Comparison of ENCODE assay signal across 17 cellular contexts in the genomic region with DNA sequence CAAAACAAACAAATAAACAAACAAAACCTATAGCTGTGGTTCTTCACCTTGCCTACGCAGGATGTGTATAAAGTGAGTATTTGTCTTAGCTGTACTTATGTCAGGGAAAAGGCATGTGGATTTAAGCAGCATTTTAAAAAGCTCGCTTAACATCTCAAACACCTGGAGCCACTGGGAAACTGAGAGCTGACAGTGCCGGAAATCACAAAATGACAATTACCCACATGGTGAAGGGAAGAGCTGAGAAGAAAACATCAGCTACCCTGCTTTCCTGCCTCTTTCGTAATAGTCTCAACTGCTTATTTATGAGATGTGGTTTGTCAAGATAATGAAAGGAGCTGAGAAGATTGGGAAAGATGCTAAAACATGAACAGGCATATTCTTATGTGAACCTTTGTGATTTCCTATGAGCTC. TPM values are rescaled to one million over a fixed set of nuclear protein-coding genes. Genes with fewer than 3 reads are reported as not detected.
A peak's percentile ranks its signal among the peaks of the same experiment; 100 is the strongest.
DNase-seq lines count a peak whose midpoint lies in the region; ATAC-seq lines count a peak whose summit lies in the region.
"Had no signal": no experiment of that assay in that cellular context is flagged by ENCODE, and none has a peak within 500 bp of the region (broad histone marks: within the 10 kb centered on the region; RNA-seq: fewer than 3 reads in every experiment).

No MANE protein-coding gene starts in this region.

- H3K4me3 Mint-ChIP-seq in CD4-positive, alpha-beta memory T cell, result peak overlapping the region in 4 of 8 donors; percentile 32 to 69 (median 41)
- H3K4me3 Mint-ChIP-seq in activated T-helper 1 cell treated with anti-CD3 and anti-CD28 coated beads, Interleukin-12 subunit alpha, Interleukin-12 subunit beta, Interleukin-2, Interleukin-4 antibody, amounts not matched to agents 30 ng/mL and 10 ng/mL and 1 ng/mL, durations not matched to agents 14 hours and 24 hours and 36 hours, result peak overlapping the region; percentile 5
- H3K4me3 Mint-ChIP-seq in naive thymus-derived CD8-positive, alpha-beta T cell, result peak overlapping the region in 6 of 10 donors; percentile 32 to 59 (median 44)
- H3K4me3 Mint-ChIP-seq: activated CD8-positive, alpha-beta T cell treated with anti-CD3 and anti-CD28 coated beads, Interleukin-2, amount 10 ng/mL, durations not matched to agents 7 days and 5 days had no signal

- H3K36me3 ChIP-seq in CD4-positive, alpha-beta memory T cell (ENCODE audit: insufficient read depth, low read length), result no peaks in the 10 kb centered on the region
- H3K36me3 ChIP-seq: cardiac muscle cell, sigmoid colon had no signal

- H3K27me3 Mint-ChIP-seq in CD4-positive, alpha-beta memory T cell, result no peaks in the 10 kb centered on the region
- no peaks in the 10 kb centered on the region for H3K27me3 Mint-ChIP-seq in activated T-helper 1 cell treated with anti-CD3 and anti-CD28 coated beads, Interleukin-12 subunit alpha, Interleukin-12 subunit beta, Interleukin-2, Interleukin-4 antibody, amounts not matched to agents 30 ng/mL and 10 ng/mL and 1 ng/mL, durations not matched to agents 14 hours and 24 hours and 36 hours (ENCODE audit: insufficient read depth)
- no peaks in the 10 kb centered on the region for H3K27me3 Mint-ChIP-seq in naive thymus-derived CD8-positive, alpha-beta T cell

- CTCF ChIA-PET in CD4-positive, alpha-beta memory T cell (lab: Charles Lee; ENCODE audit: partially characterized antibody), result interaction anchor here (1.2 to 2.1 kb wide), 7 partner anchors 11 to 48 kb away, joined by 3 to 12 read pairs (median 8); no protein-coding TSS in a partner anchor

- no peak overlapping the region for H3K27ac ChIP-seq in CD4-positive, alpha-beta memory T cell (ENCODE audit: low read depth, low read length)
- H3K27ac ChIP-seq: cardiac muscle cell, sigmoid colon had no signal

- DNase-seq in CD4-positive, alpha-beta memory T cell, result no peak
- DNase-seq in Kasumi-1 (lab: John Stamatoyannopoulos, UW), result peak; percentile 89 to 92
- DNase-seq in activated T-helper 1 cell treated with anti-CD3 and anti-CD28 coated beads, Interleukin-12 subunit alpha, Interleukin-12 subunit beta, Interleukin-2, Interleukin-4 antibody, amounts not matched to agents 30 ng/mL and 10 ng/mL and 1 ng/mL, durations not matched to agents 14 hours and 24 hours and 36 hours (ENCODE audit: low spot score), result no peak
- peak in 1 of 10 donors; percentile 16 for DNase-seq in naive thymus-derived CD8-positive, alpha-beta T cell
- no peak for DNase-seq in cerebellum (ENCODE audit: low spot score)
- DNase-seq: activated CD8-positive, alpha-beta T cell treated with anti-CD3 and anti-CD28 coated beads, Interleukin-2, amount 10 ng/mL, durations not matched to agents 7 days and 5 days; activated effector memory CD4-positive, alpha-beta T cell treated with anti-CD3 and anti-CD28 coated beads, Interleukin-2, amount 50 U/mL, for 16 hours; NCI-H1105 treated with DMSO at 0.1 percent for 48 hours; NCI-H345; sigmoid colon; stimulated activated naive CD4-positive, alpha-beta T cell treated with Interleukin-2 at 50 U/mL for 16 hours had no signal

- peaks cover 0 to 2% (median 0%) of the 10 kb centered on the region in 8 donors for H3K9me3 Mint-ChIP-seq in CD4-positive, alpha-beta memory T cell
- no peaks in the 10 kb centered on the region for H3K9me3 Mint-ChIP-seq in activated T-helper 1 cell treated with anti-CD3 and anti-CD28 coated beads, Interleukin-12 subunit alpha, Interleukin-12 subunit beta, Interleukin-2, Interleukin-4 antibody, amounts not matched to agents 30 ng/mL and 10 ng/mL and 1 ng/mL, durations not matched to agents 14 hours and 24 hours and 36 hours
- peaks cover 0 to 10% (median 0%) of the 10 kb centered on the region in 9 donors for H3K9me3 Mint-ChIP-seq in naive thymus-derived CD8-positive, alpha-beta T cell

- POLR2A ChIA-PET in CD4-positive, alpha-beta memory T cell (lab: Charles Lee; ENCODE audit: partially characterized antibody), result interaction anchor here (0.7 to 1.8 kb wide), 9 partner anchors 9 to 105 kb away, joined by 3 to 15 read pairs (median 4); a partner anchor contains a TSS
- POLR2A ChIA-PET in naive thymus-derived CD8-positive, alpha-beta T cell (lab: Charles Lee), result interaction anchor here (0.7 to 1.9 kb wide), 3 partner anchors 15 to 57 kb away, joined by 3 to 10 read pairs (median 3); no protein-coding TSS in a partner anchor

- peaks cover 18% of the 10 kb centered on the region for H3K4me1 ChIP-seq in CD4-positive, alpha-beta memory T cell (ENCODE audit: insufficient read depth, low read length)
- H3K4me1 ChIP-seq: sigmoid colon had no signal

- H3K36me3 Mint-ChIP-seq in CD4-positive, alpha-beta memory T cell, result no peaks in the 10 kb centered on the region
- H3K36me3 Mint-ChIP-seq in activated T-helper 1 cell treated with anti-CD3 and anti-CD28 coated beads, Interleukin-12 subunit alpha, Interleukin-12 subunit beta, Interleukin-2, Interleukin-4 antibody, amounts not matched to agents 30 ng/mL and 10 ng/mL and 1 ng/mL, durations not matched to agents 14 hours and 24 hours and 36 hours (ENCODE audit: low read depth), result no peaks in the 10 kb centered on the region
- H3K36me3 Mint-ChIP-seq in naive thymus-derived CD8-positive, alpha-beta T cell, result peaks cover 0 to under 1% (median 0%) of the 10 kb centered on the region in 3 donors

- H3K9me3 ChIP-seq in CD4-positive, alpha-beta memory T cell (ENCODE audit: control insufficient read depth in 1 of 2, low read length in 2 of 2), result no peaks in the 10 kb centered on the region
- H3K9me3 ChIP-seq: sigmoid colon had no signal

- H3K4me3 ChIP-seq in CD4-positive, alpha-beta memory T cell (ENCODE audit: low read length in 2 of 2), result no peak overlapping the region
- H3K4me3 ChIP-seq: cardiac muscle cell, sigmoid colon had no signal

- H3K27ac Mint-ChIP-seq in CD4-positive, alpha-beta memory T cell, result peak overlapping the region in 5 of 7 donors; percentile 58 to 80 (median 64)
- H3K27ac Mint-ChIP-seq in activated T-helper 1 cell treated with anti-CD3 and anti-CD28 coated beads, Interleukin-12 subunit alpha, Interleukin-12 subunit beta, Interleukin-2, Interleukin-4 antibody, amounts not matched to agents 30 ng/mL and 10 ng/mL and 1 ng/mL, durations not matched to agents 14 hours and 24 hours and 36 hours, result peak overlapping the region; percentile 40
- peak overlapping the region; percentile 3 to 92 (median 70) for H3K27ac Mint-ChIP-seq in naive thymus-derived CD8-positive, alpha-beta T cell
- H3K27ac Mint-ChIP-seq: activated CD8-positive, alpha-beta T cell treated with anti-CD3 and anti-CD28 coated beads, Interleukin-2, amount 10 ng/mL, durations not matched to agents 7 days and 5 days had no signal

- peak in 1 of 2 donors; percentile 35 for ATAC-seq in naive thymus-derived CD8-positive, alpha-beta T cell
- no peak for ATAC-seq in HG03469 (IDR thresholded peaks at IDR 0.05; ENCODE audit: unreplicated experiment)
- ATAC-seq in HG03045 (IDR thresholded peaks at IDR 0.05; ENCODE audit: unreplicated experiment), result no peak
- ATAC-seq: activated CD8-positive, alpha-beta T cell treated with anti-CD3 and anti-CD28 coated beads, Interleukin-2, amount 10 ng/mL, durations not matched to agents 7 days and 5 days; HCT116 had no signal

- intact Hi-C loops in CD4-positive, alpha-beta memory T cell (cut with micrococcal nuclease), result no loop called here
- intact Hi-C loops in activated T-helper 1 cell treated with anti-CD3 and anti-CD28 coated beads, Interleukin-12 subunit alpha, Interleukin-12 subunit beta, Interleukin-2, Interleukin-4 antibody, amounts not matched to agents 30 ng/mL and 10 ng/mL and 1 ng/mL, durations not matched to agents 14 hours and 24 hours and 36 hours (cut with micrococcal nuclease), result no loop called here

- H3K4me1 Mint-ChIP-seq in CD4-positive, alpha-beta memory T cell, result peaks cover 16 to 54% (median 31%) of the 10 kb centered on the region in 4 donors
- H3K4me1 Mint-ChIP-seq in activated T-helper 1 cell treated with anti-CD3 and anti-CD28 coated beads, Interleukin-12 subunit alpha, Interleukin-12 subunit beta, Interleukin-2, Interleukin-4 antibody, amounts not matched to agents 30 ng/mL and 10 ng/mL and 1 ng/mL, durations not matched to agents 14 hours and 24 hours and 36 hours (ENCODE audit: low read depth), result peaks cover 26% of the 10 kb centered on the region
- H3K4me1 Mint-ChIP-seq in naive thymus-derived CD8-positive, alpha-beta T cell, result peaks cover 13 to 37% (median 24%) of the 10 kb centered on the region in 4 donors

- H3K27me3 ChIP-seq in CD4-positive, alpha-beta memory T cell (ENCODE audit: insufficient read depth, low read length), result no peaks in the 10 kb centered on the region
- H3K27me3 ChIP-seq: cardiac muscle cell, sigmoid colon had no signal

RNA-seq across cellular contexts. Expression of a gene that starts 31.1 kb away (rescaled TPM):
- total RNA-seq in CD4-positive, alpha-beta memory T cell, result not detected
- not detected for polyA plus RNA-seq in CD4-positive, alpha-beta memory T cell
- not detected in 2 replicates for total RNA-seq in activated T-helper 1 cell treated with anti-CD3 and anti-CD28 coated beads, Interleukin-12 subunit alpha, Interleukin-12 subunit beta, Interleukin-2, Interleukin-4 antibody, amounts not matched to agents 30 ng/mL and 10 ng/mL and 1 ng/mL, durations not matched to agents 14 hours and 24 hours and 36 hours
- not detected for total RNA-seq in naive thymus-derived CD8-positive, alpha-beta T cell
- polyA plus RNA-seq in naive thymus-derived CD8-positive, alpha-beta T cell, result not detected
- total RNA-seq in cerebellum, result not detected
- total RNA-seq: activated CD8-positive, alpha-beta T cell treated with anti-CD3 and anti-CD28 coated beads, Interleukin-2, amount 10 ng/mL, durations not matched to agents 7 days and 5 days; cardiac muscle cell; HT1080; sigmoid colon had no signal
- polyA plus RNA-seq: cardiac muscle cell, neural cell, sigmoid colon had no signal

RNA-seq across cellular contexts. Expression of a gene that starts 46.7 kb away (rescaled TPM):
- 10 to 100 TPM; 71.1 to 71.9 TPM for total RNA-seq in CD4-positive, alpha-beta memory T cell
- 100 to 1,000 TPM; 165 to 246 TPM for polyA plus RNA-seq in CD4-positive, alpha-beta memory T cell
- 101 and 102 TPM in 2 replicates for total RNA-seq in activated T-helper 1 cell treated with anti-CD3 and anti-CD28 coated beads, Interleukin-12 subunit alpha, Interleukin-12 subunit beta, Interleukin-2, Interleukin-4 antibody, amounts not matched to agents 30 ng/mL and 10 ng/mL and 1 ng/mL, durations not matched to agents 14 hours and 24 hours and 36 hours
- 10 to 100 TPM; 90.0 to 90.1 TPM for total RNA-seq in naive thymus-derived CD8-positive, alpha-beta T cell
- polyA plus RNA-seq in naive thymus-derived CD8-positive, alpha-beta T cell, result 100 to 1,000 TPM; 153 to 162 (median 155) TPM
- total RNA-seq in cerebellum, result 128 TPM

Comparison
In these comparisons a context has a peak if more than half of its experiments do, and no peak if none do; other contexts are left out.
1. DNase-seq: peak in Kasumi-1 (2 of 2); none in CD4-positive, alpha-beta memory T cell (0 of 5), activated T-helper 1 cell treated with anti-CD3 and anti-CD28 coated beads, Interleukin-12 subunit alpha, Interleukin-12 subunit beta, Interleukin-2, Interleukin-4 antibody, amounts not matched to agents 30 ng/mL and 10 ng/mL and 1 ng/mL, durations not matched to agents 14 hours and 24 hours and 36 hours (single experiment) and cerebellum (single experiment).
2. Peak in every context shown above with its lines, with median percentiles within 50 percentile points of each other: H3K27ac Mint-ChIP-seq.